In genomic region chr11:2268911-2269600, GRCh38 we compare ENCODE assay signal across 8 cellular contexts. TPM values are rescaled to one million over a fixed set of nuclear protein-coding genes. Genes with fewer than 3 reads are reported as not detected.
DNase-seq lines count a peak whose midpoint lies in the region; ATAC-seq, FAIRE-seq and TF ChIP-seq lines count a peak whose summit lies in the region.

No MANE protein-coding gene starts in this region.

- H3K4me3 Mint-ChIP-seq in IgD-negative memory B cell, result peak overlapping the region; percentile 77 to 87 (median 85)

- H3K14ac ChIP-seq in H1 (ENCODE audit: insufficient read length), result no peak overlapping the region

- no peak overlapping the region for H3K27ac ChIP-seq in ACC112 (ENCODE audit: low read depth, low read length)
- no peak overlapping the region for H3K27ac ChIP-seq in H1 (ENCODE audit: low read depth, low read length)
- H3K27ac ChIP-seq in muscle layer of colon (ENCODE audit: low read depth, low read length), result no peak overlapping the region

- peaks cover 74% of the 10 kb centered on the region for H3K27me3 ChIP-seq in ACC112 (ENCODE audit: insufficient read depth, low read length)
- H3K27me3 ChIP-seq in H1 (replicated peaks in 1 of 4; ENCODE audit: control insufficient read depth in 3 of 4, extremely low read depth in 1 of 4, insufficient read depth in 3 of 4, low read length in 3 of 4), result peaks cover 21 to 90% (median 67%) of the 10 kb centered on the region in 4 experiments
- peaks cover 4 to 50% of the 10 kb centered on the region in 2 donors for H3K27me3 ChIP-seq in muscle layer of colon (ENCODE audit: control insufficient read depth in 1 of 2, insufficient read depth in 2 of 2, low read length in 2 of 2)

- H3K9me3 Mint-ChIP-seq in IgD-negative memory B cell, result no peaks in the 10 kb centered on the region

- ATAC-seq in GM18502 (IDR thresholded peaks at IDR 0.05; ENCODE audit: poor library complexity, unreplicated experiment), result no peak

- H2AFZ ChIP-seq in ACC112 (ENCODE audit: low read length, unreplicated experiment) (peak overlapping the region; percentile 50), H1 (ENCODE audit: low read length) (no peak overlapping the region)

- H4K20me1 ChIP-seq in H1 (replicated peaks in 1 of 2; ENCODE audit: control insufficient read depth in 1 of 2, insufficient read depth in 2 of 2, low read length in 2 of 2), result no peaks in the 10 kb centered on the region

- peak overlapping the region; percentile 75; the same call in 1 of the 2 replicates for H4K8ac ChIP-seq in H1 (ENCODE audit: extremely low read depth, insufficient read depth, low read length)

- 0% methylated on average over 10 of the region's 84 CpGs; no CpG with 5 or more reads in 1 of the 2 experiments for WGBS in H1 (ENCODE audit: extremely low coverage in 1 of 2, insufficient coverage in 1 of 2, insufficient read length in 1 of 2, insufficient replicate concordance in 2 of 2, low coverage in 1 of 2, low lambda C conversion rate in 2 of 2, missing lambda C conversion rate in 1 of 2), 2 experiments

- peaks cover 21 to 27% (median 25%) of the 10 kb centered on the region in 3 donors for H3K4me1 Mint-ChIP-seq in IgD-negative memory B cell

- H2BK15ac ChIP-seq in H1 (ENCODE audit: low read length), result no peak overlapping the region

- CTCF ChIA-PET in H1 (lab: Charles Lee; ENCODE audit: partially characterized antibody), result interaction anchor here (0.6 to 2.2 kb wide), 7 partner anchors 25 to 153 kb away, joined by 3 to 6 read pairs (median 3); partner anchors contain the start of genes C11orf21 and TSPAN32

- peaks cover 8% of the 10 kb centered on the region; the same call in 1 of the 2 replicates for H3K23me2 ChIP-seq in H1 (ENCODE audit: low read depth, low read length)

- no peak overlapping the region for H2AK5ac ChIP-seq in H1 (ENCODE audit: low read depth, low read length)

- TF ChIP-seq RAD21 in H1 (IDR thresholded peaks at IDR 0.05 in 1 of 2, conservative IDR thresholded peaks at IDR 0.05 in 1 of 2; ENCODE audit: low read depth in 2 of 2, low read length in 2 of 2), result no peak

- no peak for TF ChIP-seq EP300 in H1 (IDR thresholded peaks at IDR 0.05; ENCODE audit: borderline replicate concordance in 1 of 2, low read depth in 2 of 2, low read length in 2 of 2)

- no peak for TF ChIP-seq CTCF in H1 (IDR thresholded peaks at IDR 0.05; ENCODE audit: control extremely low read depth in 1 of 3, insufficient read depth in 1 of 3, low read depth in 1 of 3, low read length in 3 of 3)

- H2BK20ac ChIP-seq in H1 (ENCODE audit: low read length), result no peak overlapping the region

- H4K5ac ChIP-seq in H1 (ENCODE audit: insufficient read length, low read depth, low read length), result no peak overlapping the region

- no peak overlapping the region for H2BK5ac ChIP-seq in H1 (ENCODE audit: low read depth, low read length)

- POLR2A ChIA-PET in H1 (lab: Charles Lee; ENCODE audit: partially characterized antibody), result no interaction called here

- H3K18ac ChIP-seq in H1 (ENCODE audit: extremely low read depth, low read length), result peak overlapping the region; percentile 85

- no peak for FAIRE-seq in H1 (lab: Jason Lieb, UNC)

- H3K4ac ChIP-seq in H1 (replicated peaks; ENCODE audit: insufficient read length, low read depth, low read length), result no peak overlapping the region

- H3K9me3 ChIP-seq in H1 (ENCODE audit: insufficient read depth in 2 of 2, low read depth in 1 of 2, low read length in 1 of 2) (peaks cover 0 to 12% of the 10 kb centered on the region in 2 experiments; a peak in 1 of 4 replicates), muscle layer of colon (ENCODE audit: low read length) (no peaks in the 10 kb centered on the region)

- no peak overlapping the region for H2BK12ac ChIP-seq in H1 (ENCODE audit: low read depth, low read length)

- peaks cover 1% of the 10 kb centered on the region for H3K36me3 Mint-ChIP-seq in IgD-negative memory B cell

- peak overlapping the region; percentile 69 for H3K4me3 ChIP-seq in ACC112 (ENCODE audit: low read depth, low read length)
- peak overlapping the region; percentile 18 to 67 (median 38); a peak in 7 of 8 replicates for H3K4me3 ChIP-seq in H1 (ENCODE audit: extremely low read depth in 1 of 4, insufficient read depth in 2 of 4, low read depth in 3 of 4, low read length in 4 of 4)
- H3K4me3 ChIP-seq in muscle layer of colon (ENCODE audit: low read depth in 1 of 2, low read length in 2 of 2), result peak overlapping the region; percentile 38 to 43

- no peaks in the 10 kb centered on the region for H3K36me3 ChIP-seq in ACC112 (ENCODE audit: insufficient read depth, low read length)
- peaks cover 0 to 6% (median 0%) of the 10 kb centered on the region in 4 experiments; a peak in 1 of 8 replicates for H3K36me3 ChIP-seq in H1 (ENCODE audit: control insufficient read depth in 2 of 4, insufficient read depth in 4 of 4, low read length in 3 of 4)
- no peaks in the 10 kb centered on the region for H3K36me3 ChIP-seq in muscle layer of colon (ENCODE audit: insufficient read depth, low read length)

- TF ChIP-seq POLR2A in H1 (IDR thresholded peaks at IDR 0.05; ENCODE audit: control extremely low read depth in 1 of 2, low read depth in 2 of 2, low read length in 2 of 2), result no peak

- no peaks in the 10 kb centered on the region for H3K79me1 ChIP-seq in H1 (ENCODE audit: low read depth, low read length)

- no peak overlapping the region for H3K23ac ChIP-seq in H1 (ENCODE audit: insufficient read length)

- H3K9ac ChIP-seq in H1 (replicated peaks in 1 of 4; ENCODE audit: extremely low read depth in 1 of 4, low read depth in 3 of 4, low read length in 3 of 4) (no peak overlapping the region), muscle layer of colon (ENCODE audit: low read length) (no peak overlapping the region)

- H3K4me2 ChIP-seq in H1 (ENCODE audit: insufficient read depth in 1 of 2, low read depth in 2 of 2, low read length in 2 of 2), result peak overlapping the region; percentile 51 to 62

- H3K4me1 ChIP-seq in ACC112 (ENCODE audit: control insufficient read depth, insufficient read depth, low read length, unreplicated experiment) (no peaks in the 10 kb centered on the region), H1 (replicated peaks in 1 of 4; ENCODE audit: control insufficient read depth in 3 of 4, insufficient read depth in 4 of 4, low read length in 3 of 4) (peaks cover 0 to 14% (median 3%) of the 10 kb centered on the region in 4 experiments; a peak in 3 of 7 replicates), muscle layer of colon (ENCODE audit: insufficient read depth, low read length) (no peaks in the 10 kb centered on the region)

- peak; percentile 78 to 84 for DNase-seq in activated CD4-positive, alpha-beta T cell treated with anti-CD3 and anti-CD28 coated beads, Interleukin-2, amount 50 U/mL, for 4 hours
- DNase-seq in H1 (ENCODE audit: low read depth in 1 of 2, low spot score in 2 of 2) (peak in 1 of 2 experiments; percentile 71), amniotic stem cell (lab: John Stamatoyannopoulos, UW) (no peak)
- DNase-seq in stimulated activated CD8-positive, alpha-beta memory T cell treated with anti-CD3 and anti-CD28 coated beads, Interleukin-7, amount 100 ng/mL, for 4 hours (ENCODE audit: low read depth in 2 of 2), result peak; percentile 76 to 88

- H4K91ac ChIP-seq in H1 (replicated peaks; ENCODE audit: insufficient read length, low read length), result no peak overlapping the region

- H2BK120ac ChIP-seq in H1 (replicated peaks; ENCODE audit: low read depth, low read length), result no peak overlapping the region

- H3K79me2 ChIP-seq in ACC112 (ENCODE audit: control insufficient read depth, insufficient read depth, low read length, unreplicated experiment) (no peaks in the 10 kb centered on the region), H1 (ENCODE audit: control insufficient read depth in 1 of 2, insufficient read depth in 2 of 2, low read length in 2 of 2) (no peaks in the 10 kb centered on the region)

- peaks cover 7% of the 10 kb centered on the region for H3K27me3 Mint-ChIP-seq in IgD-negative memory B cell

- H3K27ac Mint-ChIP-seq in IgD-negative memory B cell, result peak overlapping the region; percentile 71 to 80 (median 74)

- H3K56ac ChIP-seq in H1 (replicated peaks; ENCODE audit: insufficient read length, low read depth, low read length), result no peak overlapping the region

TF ChIP-seq in H1, 55 proteins besides CTCF, POLR2A, EP300 and RAD21 (continues in another document):
- peak; percentile 60 for TF ChIP-seq PHF8 (conservative IDR thresholded peaks at IDR 0.05; ENCODE audit: low read depth, low read length)

RNA-seq across cellular contexts. Expression of gene ASCL2, which starts 1.3 kb away (rescaled TPM):
- polyA plus RNA-seq in IgD-negative memory B cell (5.0 TPM), H1 (2011; rRNA removed) (0.41 and 0.51 TPM in 2 replicates)
- total RNA-seq in H1 (2021; fragmentation: NEBNext Ultra II Directional; extraction: Animal tissue kit (Norgen Biotek cat#: 25700)), result 0.23 and 0.56 TPM in 2 replicates
- 0.34 TPM for polyA plus RNA-seq in H1 (2011; cell fraction: cytosol; rRNA removed)
- 0.34 TPM for polyA plus RNA-seq in H1 (2011; cell fraction: nucleus; rRNA removed)
- 0.15 to 0.42 TPM (median 0.37 TPM) in 3 of 4 replicates, not detected in the other for polyA plus RNA-seq in H1 (2012, experiment 1 of 2)
- 0.08 TPM for polyA plus RNA-seq in H1 (2012, experiment 2 of 2)
- 0.26 TPM for polyA plus RNA-seq in H1 (2013, experiment 1 of 2)
- polyA plus RNA-seq in H1 (2013, experiment 2 of 2), result 0.42 TPM
- 0.13 TPM in 1 of 2 replicates, not detected in the other for polyA minus RNA-seq in H1 (2011; rRNA and poly(A)+ RNA removed)
- 0.59 TPM for polyA minus RNA-seq in H1 (2011; cell fraction: cytosol; rRNA and poly(A)+ RNA removed)
- 0.40 TPM for polyA minus RNA-seq in H1 (2011; cell fraction: nucleus; rRNA and poly(A)+ RNA removed)

RNA-seq across cellular contexts. Expression of gene C11orf21, which starts 32.7 kb away (rescaled TPM):
- polyA plus RNA-seq in IgD-negative memory B cell, result 6.2 TPM
- not detected in 2 replicates for total RNA-seq in H1 (2021; fragmentation: NEBNext Ultra II Directional; extraction: Animal tissue kit (Norgen Biotek cat#: 25700))
- not detected in 2 replicates for polyA plus RNA-seq in H1 (2011; rRNA removed)
- not detected for polyA plus RNA-seq in H1 (2011; cell fraction: cytosol; rRNA removed)
- polyA plus RNA-seq in H1 (2011; cell fraction: nucleus; rRNA removed), result not detected
- not detected in 4 replicates for polyA plus RNA-seq in H1 (2012, experiment 1 of 2)
- not detected for polyA plus RNA-seq in H1 (2012, experiment 2 of 2)
- not detected for polyA plus RNA-seq in H1 (2013, experiment 1 of 2)
- polyA plus RNA-seq in H1 (2013, experiment 2 of 2), result not detected
- not detected in 2 replicates for polyA minus RNA-seq in H1 (2011; rRNA and poly(A)+ RNA removed)
- not detected for polyA minus RNA-seq in H1 (2011; cell fraction: cytosol; rRNA and poly(A)+ RNA removed)
- not detected for polyA minus RNA-seq in H1 (2011; cell fraction: nucleus; rRNA and poly(A)+ RNA removed)

RNA-seq across cellular contexts. Expression of gene TSPAN32, which starts 32.8 kb away (rescaled TPM):
- polyA plus RNA-seq in IgD-negative memory B cell, result 7.1 TPM
- total RNA-seq in H1 (2021; fragmentation: NEBNext Ultra II Directional; extraction: Animal tissue kit (Norgen Biotek cat#: 25700)), result not detected in 2 replicates
- not detected in 2 replicates for polyA plus RNA-seq in H1 (2011; rRNA removed)
- not detected for polyA plus RNA-seq in H1 (2011; cell fraction: cytosol; rRNA removed)
- not detected for polyA plus RNA-seq in H1 (2011; cell fraction: nucleus; rRNA removed)
- polyA plus RNA-seq in H1 (2012, experiment 1 of 2), result 0.13 to 0.16 TPM in 2 of 4 replicates, not detected in the others
- polyA plus RNA-seq in H1 (2012, experiment 2 of 2), result not detected
- polyA plus RNA-seq in H1 (2013, experiment 1 of 2), result not detected
- polyA plus RNA-seq in H1 (2013, experiment 2 of 2), result not detected
- polyA minus RNA-seq in H1 (2011; rRNA and poly(A)+ RNA removed), result not detected in 2 replicates
- polyA minus RNA-seq in H1 (2011; cell fraction: cytosol; rRNA and poly(A)+ RNA removed), result not detected
- not detected for polyA minus RNA-seq in H1 (2011; cell fraction: nucleus; rRNA and poly(A)+ RNA removed)
